ENCODE assay signal across 14 cellular contexts in the genomic region with DNA sequence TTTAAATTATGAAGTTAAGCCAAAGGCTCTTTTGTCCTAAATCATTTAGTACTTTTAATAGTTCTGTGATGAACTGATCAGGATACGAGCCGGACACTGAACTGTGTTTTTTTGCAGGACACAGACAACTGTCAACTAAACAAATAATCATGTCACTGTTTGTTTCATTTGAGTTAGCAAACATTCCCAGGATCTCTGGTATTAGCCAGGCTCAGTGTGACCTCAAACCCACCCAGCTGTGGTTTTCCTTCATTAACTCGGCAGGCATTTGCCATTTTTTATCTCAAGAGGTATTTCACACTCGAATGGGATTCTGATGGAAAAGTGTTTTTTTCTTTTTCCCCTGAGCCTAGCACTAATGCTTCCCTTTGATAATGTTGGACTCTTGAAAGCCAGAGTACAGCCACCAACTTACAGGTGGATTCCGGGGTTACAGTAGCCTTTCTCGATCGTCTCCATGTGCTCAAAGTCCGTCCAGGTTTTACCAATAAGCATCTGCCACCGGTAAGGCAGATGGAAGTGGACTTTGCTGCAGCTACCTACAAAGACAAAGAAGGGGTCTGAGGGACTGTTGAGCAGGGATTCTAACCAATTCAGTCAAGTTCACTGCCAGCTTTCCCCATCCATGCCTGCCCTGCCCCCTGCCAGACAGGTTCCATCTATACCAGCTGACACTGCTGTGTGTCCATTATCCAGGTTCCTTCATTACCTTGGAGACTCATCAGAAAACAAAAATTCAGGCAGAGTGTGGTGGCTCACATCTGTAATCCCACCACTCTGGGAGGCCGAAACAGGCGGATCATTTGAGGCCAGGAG. TPM values are rescaled to one million over a fixed set of nuclear protein-coding genes. Genes with fewer than 3 reads are reported as not detected.
DNase-seq lines count a peak whose midpoint lies in the region; ATAC-seq, FAIRE-seq and TF ChIP-seq lines count a peak whose summit lies in the region.
"Had no signal": no experiment of that assay in that cellular context is flagged by ENCODE, and none has a peak within 500 bp of the region (broad histone marks: within the 10 kb centered on the region; RNA-seq: fewer than 3 reads in every experiment).

No MANE protein-coding gene starts in this region.

- intact Hi-C loops in activated CD4-positive, alpha-beta T cell treated with anti-CD3 and anti-CD28 coated beads, Interleukin-2, amount 10 ng/mL, durations not matched to agents 24 days and 14 days (cut with micrococcal nuclease), result loop anchor here (1.0 to 2.0 kb wide), 5 partner anchors 15 to 190 kb away; no protein-coding TSS in a partner anchor

- POLR2A ChIA-PET in naive thymus-derived CD8-positive, alpha-beta T cell (lab: Charles Lee), result interaction anchor here (0.6 to 2.7 kb wide), 11 partner anchors 8 to 283 kb away, joined by 3 to 23 read pairs (median 5); a partner anchor contains a TSS

- no peak for DNase-seq in activated CD4-positive, alpha-beta T cell treated with anti-CD3 and anti-CD28 coated beads, Interleukin-2, amount 10 ng/mL, durations not matched to agents 24 days and 14 days
- DNase-seq in activated CD4-positive, alpha-beta T cell treated with anti-CD3 and anti-CD28 coated beads for 4 hours, result no peak
- DNase-seq in NCI-H460 (ENCODE audit: extremely low read depth, low read depth) (peak; percentile 14), astrocyte of the hippocampus (ENCODE audit: low read depth, low spot score) (peak; percentile 27), H54 (ENCODE audit: insufficient read length, low spot score) (no peak), NCI-H1105 (lab: John Stamatoyannopoulos, UW) (no peak)
- DNase-seq in naive thymus-derived CD8-positive, alpha-beta T cell, result no peak
- DNase-seq: cerebellar nuclear complex, GF-D8, kidney, NCI-H187, NCI-H69 had no signal

- peaks cover 64% of the 10 kb centered on the region for H3K4me1 Mint-ChIP-seq in activated CD4-positive, alpha-beta T cell treated with anti-CD3 and anti-CD28 coated beads, Interleukin-2, amount 10 ng/mL, durations not matched to agents 24 days and 14 days
- peaks cover 29 to 86% (median 79%) of the 10 kb centered on the region in 4 donors for H3K4me1 Mint-ChIP-seq in naive thymus-derived CD8-positive, alpha-beta T cell

- no peak for FAIRE-seq in H54 (lab: Jason Lieb, UNC)
- FAIRE-seq: kidney had no signal

- peaks cover 81% of the 10 kb centered on the region for H3K36me3 Mint-ChIP-seq in activated CD4-positive, alpha-beta T cell treated with anti-CD3 and anti-CD28 coated beads, Interleukin-2, amount 10 ng/mL, durations not matched to agents 24 days and 14 days (ENCODE audit: low read depth)
- H3K36me3 Mint-ChIP-seq in naive thymus-derived CD8-positive, alpha-beta T cell, result peaks cover 4 to 93% (median 47%) of the 10 kb centered on the region in 3 donors

- H3K27me3 Mint-ChIP-seq in activated CD4-positive, alpha-beta T cell treated with anti-CD3 and anti-CD28 coated beads, Interleukin-2, amount 10 ng/mL, durations not matched to agents 24 days and 14 days, result no peaks in the 10 kb centered on the region
- no peaks in the 10 kb centered on the region for H3K27me3 Mint-ChIP-seq in naive thymus-derived CD8-positive, alpha-beta T cell

- no peak for TF ChIP-seq POLR2A in H54 (IDR thresholded peaks at IDR 0.05; ENCODE audit: low read depth, low read length)

- no peak overlapping the region for H3K4me3 Mint-ChIP-seq in activated CD4-positive, alpha-beta T cell treated with anti-CD3 and anti-CD28 coated beads, Interleukin-2, amount 10 ng/mL, durations not matched to agents 24 days and 14 days
- no peak overlapping the region for H3K4me3 Mint-ChIP-seq in naive thymus-derived CD8-positive, alpha-beta T cell

- H3K27ac Mint-ChIP-seq in activated CD4-positive, alpha-beta T cell treated with anti-CD3 and anti-CD28 coated beads, Interleukin-2, amount 10 ng/mL, durations not matched to agents 24 days and 14 days, result peak overlapping the region; percentile 80
- H3K27ac Mint-ChIP-seq in naive thymus-derived CD8-positive, alpha-beta T cell, result peak overlapping the region; percentile 55 to 92 (median 81)

- ATAC-seq in naive thymus-derived CD8-positive, alpha-beta T cell, result no peak
- ATAC-seq in HG02938 (IDR thresholded peaks at IDR 0.05; ENCODE audit: unreplicated experiment), result no peak

- no peaks in the 10 kb centered on the region for H3K9me3 Mint-ChIP-seq in activated CD4-positive, alpha-beta T cell treated with anti-CD3 and anti-CD28 coated beads, Interleukin-2, amount 10 ng/mL, durations not matched to agents 24 days and 14 days
- H3K9me3 Mint-ChIP-seq in naive thymus-derived CD8-positive, alpha-beta T cell, result no peaks in the 10 kb centered on the region
- H3K9me3 Mint-ChIP-seq: T-helper 2 cell treated with Interferon-gamma antibody and Interleukin-4, amounts not matched to agents 5 μg/mL and 100 μg/mL, for 36 hours had no signal

RNA-seq across cellular contexts. Expression of a gene that starts 33.4 kb away (rescaled TPM):
- total RNA-seq in activated CD4-positive, alpha-beta T cell treated with anti-CD3 and anti-CD28 coated beads, Interleukin-2, amount 10 ng/mL, durations not matched to agents 24 days and 14 days, result 86.1 and 90.5 TPM in 2 replicates
- 43.7 and 45.8 TPM in 2 replicates for total RNA-seq in NCI-H460 (2014; rRNA removed; shearing (Covaris generic))
- polyA plus RNA-seq in NCI-H460 (2014; cell fraction: nucleus; rRNA removed), result 17.5 and 22.0 TPM in 2 replicates
- 100 to 1,000 TPM; 202 to 214 TPM for total RNA-seq in naive thymus-derived CD8-positive, alpha-beta T cell
- 100 to 1,000 TPM; 144 to 188 (median 162) TPM for polyA plus RNA-seq in naive thymus-derived CD8-positive, alpha-beta T cell

RNA-seq across cellular contexts. Expression of a gene that starts 40.2 kb away (rescaled TPM):
- 36.5 and 38.5 TPM in 2 replicates for total RNA-seq in activated CD4-positive, alpha-beta T cell treated with anti-CD3 and anti-CD28 coated beads, Interleukin-2, amount 10 ng/mL, durations not matched to agents 24 days and 14 days
- 11.4 and 12.4 TPM in 2 replicates for total RNA-seq in NCI-H460 (2014; rRNA removed; shearing (Covaris generic))
- 12.0 and 18.9 TPM in 2 replicates for polyA plus RNA-seq in NCI-H460 (2014; cell fraction: nucleus; rRNA removed)
- under 1 TPM; 0.26 to 0.36 TPM for total RNA-seq in naive thymus-derived CD8-positive, alpha-beta T cell
- polyA plus RNA-seq in naive thymus-derived CD8-positive, alpha-beta T cell, result under 1 TPM in 1 of 3 donors, not detected in 2; 0.23 TPM

Comparison
In these comparisons a context has a peak if more than half of its experiments do, and no peak if none do; other contexts are left out.
1. DNase-seq: peak in NCI-H460 (single experiment) and astrocyte of the hippocampus (single experiment); none in activated CD4-positive, alpha-beta T cell treated with anti-CD3 and anti-CD28 coated beads, Interleukin-2, amount 10 ng/mL, durations not matched to agents 24 days and 14 days (single experiment), activated CD4-positive, alpha-beta T cell treated with anti-CD3 and anti-CD28 coated beads for 4 hours (0 of 2), naive thymus-derived CD8-positive, alpha-beta T cell (0 of 10), H54 (single experiment) and NCI-H1105 (single experiment).